In the genomic region with DNA sequence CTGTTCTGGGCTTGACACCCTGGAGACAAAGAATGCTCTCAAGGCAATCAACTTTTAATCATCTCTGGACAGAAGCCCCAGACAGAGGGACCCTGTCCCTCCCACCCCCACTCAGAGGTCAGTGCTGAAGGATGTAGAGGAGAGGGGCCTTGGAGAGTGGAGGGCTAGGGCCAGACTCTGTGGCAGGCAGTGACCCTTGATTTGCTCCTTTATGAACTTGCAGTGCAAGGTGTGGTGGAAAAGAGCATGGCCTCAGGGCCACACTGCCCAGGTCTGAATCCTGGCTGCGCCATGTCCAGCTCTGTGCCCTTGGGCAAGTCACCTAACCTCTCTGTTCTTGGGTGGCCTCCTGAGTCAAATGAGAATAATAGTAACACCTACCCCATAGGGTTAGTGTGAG, we compare ENCODE assay signal across 32 cellular contexts.
"Had no signal": no experiment of that assay in that cellular context is flagged by ENCODE, and none has a peak within 500 bp of the region (broad histone marks: within the 10 kb centered on the region; RNA-seq: fewer than 3 reads in every experiment).

No MANE protein-coding gene starts in this region.

- H3K4me1 ChIP-seq: SJSA1 had no signal

- H3K27ac Mint-ChIP-seq: activated B cell treated with CpG ODN at 0.5 μM for 24 hours; activated CD4-positive, alpha-beta T cell treated with anti-CD3 and anti-CD28 coated beads, Interleukin-2, amount 10 ng/mL, durations not matched to agents 24 days and 14 days; activated naive CD4-positive, alpha-beta T cell treated with anti-CD3 and anti-CD28 coated beads for 36 hours; activated naive CD8-positive, alpha-beta T cell treated with anti-CD3 and anti-CD28 coated beads for 36 hours; activated T-helper 1 cell treated with anti-CD3 and anti-CD28 coated beads, Interleukin-12 subunit alpha, Interleukin-12 subunit beta, Interleukin-2, Interleukin-4 antibody, amounts not matched to agents 30 ng/mL and 10 ng/mL and 1 ng/mL, durations not matched to agents 14 hours and 24 hours and 36 hours; T-cell; T-helper 17 cell had no signal

- H3K36me3 ChIP-seq: brain microvascular endothelial cell, MG63, SJSA1 had no signal

- DNase-seq: activated B cell treated with CpG ODN at 0.5 μM for 24 hours; activated CD4-positive, alpha-beta T cell treated with anti-CD3 and anti-CD28 coated beads for 1 hour; activated CD4-positive, alpha-beta T cell treated with anti-CD3 and anti-CD28 coated beads, Interleukin-2, amount 10 ng/mL, durations not matched to agents 24 days and 14 days; activated CD4-positive, alpha-beta T cell treated with anti-CD3 and anti-CD28 coated beads, Interleukin-2, amount 50 U/mL, for 4 hours; activated CD8-positive, alpha-beta memory T cell treated with anti-CD3 and anti-CD28 coated beads, Interleukin-2, amount 50 U/mL, for 4 hours; activated gamma-delta T cell treated with Interleukin-2 at 50 U/mL for 16 hours; activated naive CD4-positive, alpha-beta T cell treated with anti-CD3 and anti-CD28 coated beads for 36 hours; activated naive CD8-positive, alpha-beta T cell treated with anti-CD3 and anti-CD28 coated beads for 36 hours; activated T-cell treated with anti-CD3 and anti-CD28 coated beads for 4 hours; activated T-cell treated with anti-CD3 and anti-CD28 coated beads, Interleukin-2, amount 50 U/mL, for 4 hours; amniotic stem cell; aorta; brain microvascular endothelial cell; central memory CD4-positive, alpha-beta T cell; Kasumi-1; KG1; MG63; NCI-H1048; NCI-H1105 treated with DMSO at 0.1 percent for 48 hours; NCI-H1436 treated with DMSO at 0.1 percent for 48 hours; NCI-H1694 treated with DMSO at 0.1 percent for 48 hours; NCI-H2029; NCI-H345; NCI-H524 treated with DMSO at 0.1 percent for 48 hours; SHP77 treated with DMSO at 0.1 percent for 48 hours; SK-N-SH; T-cell; T-helper 17 cell had no signal

- H3K9me3 ChIP-seq: MG63, SJSA1, SK-N-SH had no signal

- H3K27me3 ChIP-seq: brain microvascular endothelial cell, MG63, SJSA1 had no signal

- H3K4me2 ChIP-seq: SK-N-SH had no signal

- H3K27ac ChIP-seq: brain microvascular endothelial cell, SJSA1, VCaP had no signal

- H3K4me3 ChIP-seq: MG63, SJSA1 had no signal

- H3K4me1 Mint-ChIP-seq: activated B cell treated with CpG ODN at 0.5 μM for 24 hours; activated CD4-positive, alpha-beta T cell treated with anti-CD3 and anti-CD28 coated beads, Interleukin-2, amount 10 ng/mL, durations not matched to agents 24 days and 14 days; activated naive CD8-positive, alpha-beta T cell treated with anti-CD3 and anti-CD28 coated beads for 36 hours; T-cell; T-helper 17 cell had no signal

- H3K27me3 Mint-ChIP-seq: activated CD4-positive, alpha-beta T cell treated with anti-CD3 and anti-CD28 coated beads, Interleukin-2, amount 10 ng/mL, durations not matched to agents 24 days and 14 days; activated naive CD8-positive, alpha-beta T cell treated with anti-CD3 and anti-CD28 coated beads for 36 hours had no signal

- ATAC-seq: activated T-cell treated with anti-CD3 and anti-CD28 coated beads, Interleukin-2, amount 50 U/mL, for 4 hours; Panc1; T-cell; T-helper 17 cell had no signal

- H3K4me3 Mint-ChIP-seq: activated B cell treated with CpG ODN at 0.5 μM for 24 hours; activated CD4-positive, alpha-beta T cell treated with anti-CD3 and anti-CD28 coated beads, Interleukin-2, amount 10 ng/mL, durations not matched to agents 24 days and 14 days; activated naive CD4-positive, alpha-beta T cell treated with anti-CD3 and anti-CD28 coated beads for 36 hours; activated naive CD8-positive, alpha-beta T cell treated with anti-CD3 and anti-CD28 coated beads for 36 hours; activated T-cell treated with anti-CD3 and anti-CD28 coated beads, Interleukin-2, amount 50 U/mL, for 4 hours; activated T-helper 1 cell treated with anti-CD3 and anti-CD28 coated beads, Interleukin-12 subunit alpha, Interleukin-12 subunit beta, Interleukin-2, Interleukin-4 antibody, amounts not matched to agents 30 ng/mL and 10 ng/mL and 1 ng/mL, durations not matched to agents 14 hours and 24 hours and 36 hours; T-cell; T-helper 17 cell had no signal

- H3K9ac ChIP-seq: SK-N-SH had no signal

- H3K9me3 Mint-ChIP-seq: activated B cell treated with CpG ODN at 0.5 μM for 24 hours; activated CD4-positive, alpha-beta T cell treated with anti-CD3 and anti-CD28 coated beads, Interleukin-2, amount 10 ng/mL, durations not matched to agents 24 days and 14 days; activated naive CD4-positive, alpha-beta T cell treated with anti-CD3 and anti-CD28 coated beads for 36 hours; activated naive CD8-positive, alpha-beta T cell treated with anti-CD3 and anti-CD28 coated beads for 36 hours; activated T-cell treated with anti-CD3 and anti-CD28 coated beads, Interleukin-2, amount 50 U/mL, for 4 hours; activated T-helper 1 cell treated with anti-CD3 and anti-CD28 coated beads, Interleukin-12 subunit alpha, Interleukin-12 subunit beta, Interleukin-2, Interleukin-4 antibody, amounts not matched to agents 30 ng/mL and 10 ng/mL and 1 ng/mL, durations not matched to agents 14 hours and 24 hours and 36 hours; T-cell had no signal

- H3K36me3 Mint-ChIP-seq: activated naive CD8-positive, alpha-beta T cell treated with anti-CD3 and anti-CD28 coated beads for 36 hours; T-cell had no signal
